ENCODE assay signal across 10 cellular contexts in genomic region chr1:112625696-112626095, GRCh38. TPM values are rescaled to one million over a fixed set of nuclear protein-coding genes. Genes with fewer than 3 reads are reported as not detected.
DNase-seq lines count a peak whose midpoint lies in the region; ATAC-seq and TF ChIP-seq lines count a peak whose summit lies in the region.
"Had no signal": no experiment of that assay in that cellular context is flagged by ENCODE, and none has a peak within 500 bp of the region (broad histone marks: within the 10 kb centered on the region; RNA-seq: fewer than 3 reads in every experiment).

No MANE protein-coding gene starts in this region.

- no peak for TF ChIP-seq CTCF in NB4 (IDR thresholded peaks at IDR 0.05; ENCODE audit: low read depth, low read length)

- peaks cover 65% of the 10 kb centered on the region for H3K4me1 Mint-ChIP-seq in central memory CD8-positive, alpha-beta T cell

- peaks cover 59% of the 10 kb centered on the region for H3K36me3 Mint-ChIP-seq in central memory CD8-positive, alpha-beta T cell (ENCODE audit: insufficient read depth)

- peak overlapping the region; percentile 34 for H3K4me3 Mint-ChIP-seq in central memory CD8-positive, alpha-beta T cell

- H3K4me3 ChIP-seq in NB4 (ENCODE audit: low read depth, low read length), result no peak overlapping the region

- TF ChIP-seq POLR2A in NB4 (IDR thresholded peaks at IDR 0.05; ENCODE audit: extremely low read depth, insufficient read length), result no peak

- DNase-seq in CD1c-positive myeloid dendritic cell (ENCODE audit: extremely low spot score) (peak; percentile 27), NB4 (ENCODE audit: low read depth) (peak; percentile 24), myocyte (ENCODE audit: low read depth) (peak; percentile 73), T1000 (lab: John Stamatoyannopoulos, UW) (no peak), H4 (ENCODE audit: low spot score) (no peak), hippocampal formation (lab: John Stamatoyannopoulos, UW) (no peak)
- DNase-seq in central memory CD8-positive, alpha-beta T cell (ENCODE audit: low spot score in 2 of 2), result no peak
- DNase-seq in effector CD8-positive, alpha-beta T cell (lab: John Stamatoyannopoulos, UW), result no peak
- DNase-seq: activated CD4-positive, alpha-beta T cell treated with anti-CD3 and anti-CD28 coated beads for 48 hours; Kasumi-1 had no signal

- no peak for ATAC-seq in central memory CD8-positive, alpha-beta T cell (replicated peaks; ENCODE audit: extremely low read depth, poor library complexity, severe bottlenecking)

- no peaks in the 10 kb centered on the region for H3K9me3 Mint-ChIP-seq in central memory CD8-positive, alpha-beta T cell

- H3K27me3 Mint-ChIP-seq in central memory CD8-positive, alpha-beta T cell, result no peaks in the 10 kb centered on the region

- peak overlapping the region; percentile 33 for H3K27ac Mint-ChIP-seq in central memory CD8-positive, alpha-beta T cell (ENCODE audit: low read depth)

RNA-seq across cellular contexts. Expression of gene CAPZA1, which starts 6.1 kb away (rescaled TPM):
- total RNA-seq in myocyte, result 175 and 193 TPM in 2 replicates
- polyA plus RNA-seq in myocyte (2012), result 63.6 TPM
- total RNA-seq in H4 (2014; rRNA removed; shearing (Covaris generic)), result 97.8 and 101 TPM in 2 replicates

RNA-seq across cellular contexts. Expression of gene ST7L, which starts 6.8 kb away (rescaled TPM):
- total RNA-seq in myocyte, result 21.3 and 26.3 TPM in 2 replicates
- polyA plus RNA-seq in myocyte (2012), result 13.9 TPM
- 13.7 and 16.0 TPM in 2 replicates for total RNA-seq in H4 (2014; rRNA removed; shearing (Covaris generic))

RNA-seq across cellular contexts. Expression of gene MOV10, which starts 48.8 kb away (rescaled TPM):
- 15.0 and 16.4 TPM in 2 replicates for total RNA-seq in myocyte
- polyA plus RNA-seq in myocyte (2012), result 24.7 TPM
- 31.9 and 42.8 TPM in 2 replicates for total RNA-seq in H4 (2014; rRNA removed; shearing (Covaris generic))

Comparison
In these comparisons a context has a peak if more than half of its experiments do, and no peak if none do; other contexts are left out.
1. DNase-seq: peak in CD1c-positive myeloid dendritic cell (single experiment), NB4 (single experiment) and myocyte (single experiment); none in central memory CD8-positive, alpha-beta T cell (0 of 2), T1000 (single experiment), H4 (single experiment), hippocampal formation (0 of 2) and effector CD8-positive, alpha-beta T cell (single experiment).